In the genomic region with DNA sequence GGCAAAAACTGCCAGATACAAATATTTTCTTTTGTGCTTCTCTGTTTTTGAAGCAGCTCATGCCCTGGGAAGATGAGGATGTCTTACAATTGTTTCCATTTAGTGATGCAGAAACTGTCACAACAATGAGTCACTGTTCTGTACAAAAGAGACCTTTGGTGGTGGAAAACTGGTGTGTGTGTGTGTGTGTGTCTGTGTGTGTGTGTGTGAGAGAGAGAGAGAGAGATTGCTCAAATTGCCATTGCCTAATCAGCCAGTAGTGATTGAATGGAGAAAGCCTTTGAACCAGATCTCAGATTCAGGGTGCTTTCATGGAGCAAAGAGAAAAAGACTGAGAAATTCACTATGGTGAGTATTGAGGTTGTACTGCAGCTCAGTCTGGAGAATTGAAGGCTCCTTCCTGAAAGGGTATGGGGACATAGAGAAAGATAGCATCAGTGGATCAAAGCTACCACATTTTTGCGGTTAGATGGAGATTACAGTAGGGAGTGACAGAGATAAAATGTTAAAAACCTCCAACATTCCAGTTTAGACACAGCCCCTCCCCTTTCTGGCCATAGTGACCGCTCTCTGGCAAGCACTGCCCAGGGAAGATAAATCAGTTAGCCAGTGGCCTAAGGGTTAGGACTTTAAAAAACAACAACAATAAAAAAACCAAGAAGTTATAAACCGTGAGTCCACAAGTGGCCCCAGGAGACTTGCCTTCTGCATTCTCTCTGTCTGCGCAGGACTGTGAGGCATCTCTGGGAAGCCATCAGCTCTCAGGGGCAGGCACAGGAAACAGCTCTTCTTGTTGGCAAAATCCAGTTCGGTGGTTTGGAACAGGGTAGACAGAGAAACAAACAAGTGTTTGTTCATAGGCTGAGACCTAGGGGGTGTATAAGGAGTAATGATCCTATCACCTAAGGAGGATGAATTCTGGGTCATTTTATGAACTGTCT, we compare ENCODE assay signal across 1 cellular context.
TF ChIP-seq lines count a peak whose summit lies in the region.

No MANE protein-coding gene starts in this region.

TF ChIP-seq in GM23338, 12 proteins besides CTCF, POLR2A, EP300 and RAD21 (continued from another document):
- TF ChIP-seq, protein P1, sequence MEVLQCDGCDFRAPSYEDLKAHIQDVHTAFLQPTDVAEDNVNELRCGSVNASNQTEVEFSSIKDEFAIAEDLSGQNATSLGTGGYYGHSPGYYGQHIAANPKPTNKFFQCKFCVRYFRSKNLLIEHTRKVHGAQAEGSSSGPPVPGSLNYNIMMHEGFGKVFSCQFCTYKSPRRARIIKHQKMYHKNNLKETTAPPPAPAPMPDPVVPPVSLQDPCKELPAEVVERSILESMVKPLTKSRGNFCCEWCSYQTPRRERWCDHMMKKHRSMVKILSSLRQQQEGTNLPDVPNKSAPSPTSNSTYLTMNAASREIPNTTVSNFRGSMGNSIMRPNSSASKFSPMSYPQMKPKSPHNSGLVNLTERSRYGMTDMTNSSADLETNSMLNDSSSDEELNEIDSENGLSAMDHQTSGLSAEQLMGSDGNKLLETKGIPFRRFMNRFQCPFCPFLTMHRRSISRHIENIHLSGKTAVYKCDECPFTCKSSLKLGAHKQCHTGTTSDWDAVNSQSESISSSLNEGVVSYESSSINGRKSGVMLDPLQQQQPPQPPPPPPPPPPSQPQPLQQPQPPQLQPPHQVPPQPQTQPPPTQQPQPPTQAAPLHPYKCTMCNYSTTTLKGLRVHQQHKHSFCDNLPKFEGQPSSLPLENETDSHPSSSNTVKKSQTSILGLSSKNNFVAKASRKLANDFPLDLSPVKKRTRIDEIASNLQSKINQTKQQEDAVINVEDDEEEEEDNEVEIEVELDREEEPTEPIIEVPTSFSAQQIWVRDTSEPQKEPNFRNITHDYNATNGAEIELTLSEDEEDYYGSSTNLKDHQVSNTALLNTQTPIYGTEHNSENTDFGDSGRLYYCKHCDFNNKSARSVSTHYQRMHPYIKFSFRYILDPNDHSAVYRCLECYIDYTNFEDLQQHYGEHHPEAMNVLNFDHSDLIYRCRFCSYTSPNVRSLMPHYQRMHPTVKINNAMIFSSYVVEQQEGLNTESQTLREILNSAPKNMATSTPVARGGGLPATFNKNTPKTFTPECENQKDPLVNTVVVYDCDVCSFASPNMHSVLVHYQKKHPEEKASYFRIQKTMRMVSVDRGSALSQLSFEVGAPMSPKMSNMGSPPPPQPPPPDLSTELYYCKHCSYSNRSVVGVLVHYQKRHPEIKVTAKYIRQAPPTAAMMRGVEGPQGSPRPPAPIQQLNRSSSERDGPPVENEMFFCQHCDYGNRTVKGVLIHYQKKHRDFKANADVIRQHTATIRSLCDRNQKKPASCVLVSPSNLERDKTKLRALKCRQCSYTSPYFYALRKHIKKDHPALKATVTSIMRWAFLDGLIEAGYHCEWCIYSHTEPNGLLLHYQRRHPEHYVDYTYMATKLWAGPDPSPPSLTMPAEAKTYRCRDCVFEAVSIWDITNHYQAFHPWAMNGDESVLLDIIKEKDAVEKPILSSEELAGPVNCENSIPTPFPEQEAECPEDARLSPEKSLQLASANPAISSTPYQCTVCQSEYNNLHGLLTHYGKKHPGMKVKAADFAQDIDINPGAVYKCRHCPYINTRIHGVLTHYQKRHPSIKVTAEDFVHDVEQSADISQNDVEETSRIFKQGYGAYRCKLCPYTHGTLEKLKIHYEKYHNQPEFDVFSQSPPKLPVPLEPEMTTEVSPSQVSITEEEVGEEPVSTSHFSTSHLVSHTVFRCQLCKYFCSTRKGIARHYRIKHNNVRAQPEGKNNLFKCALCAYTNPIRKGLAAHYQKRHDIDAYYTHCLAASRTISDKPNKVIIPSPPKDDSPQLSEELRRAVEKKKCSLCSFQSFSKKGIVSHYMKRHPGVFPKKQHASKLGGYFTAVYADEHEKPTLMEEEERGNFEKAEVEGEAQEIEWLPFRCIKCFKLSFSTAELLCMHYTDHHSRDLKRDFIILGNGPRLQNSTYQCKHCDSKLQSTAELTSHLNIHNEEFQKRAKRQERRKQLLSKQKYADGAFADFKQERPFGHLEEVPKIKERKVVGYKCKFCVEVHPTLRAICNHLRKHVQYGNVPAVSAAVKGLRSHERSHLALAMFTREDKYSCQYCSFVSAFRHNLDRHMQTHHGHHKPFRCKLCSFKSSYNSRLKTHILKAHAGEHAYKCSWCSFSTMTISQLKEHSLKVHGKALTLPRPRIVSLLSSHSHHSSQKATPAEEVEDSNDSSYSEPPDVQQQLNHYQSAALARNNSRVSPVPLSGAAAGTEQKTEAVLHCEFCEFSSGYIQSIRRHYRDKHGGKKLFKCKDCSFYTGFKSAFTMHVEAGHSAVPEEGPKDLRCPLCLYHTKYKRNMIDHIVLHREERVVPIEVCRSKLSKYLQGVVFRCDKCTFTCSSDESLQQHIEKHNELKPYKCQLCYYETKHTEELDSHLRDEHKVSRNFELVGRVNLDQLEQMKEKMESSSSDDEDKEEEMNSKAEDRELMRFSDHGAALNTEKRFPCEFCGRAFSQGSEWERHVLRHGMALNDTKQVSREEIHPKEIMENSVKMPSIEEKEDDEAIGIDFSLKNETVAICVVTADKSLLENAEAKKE (CRISPR knock-in tag; IDR thresholded peaks at IDR 0.05) = no peak
- TF ChIP-seq, protein P2, sequence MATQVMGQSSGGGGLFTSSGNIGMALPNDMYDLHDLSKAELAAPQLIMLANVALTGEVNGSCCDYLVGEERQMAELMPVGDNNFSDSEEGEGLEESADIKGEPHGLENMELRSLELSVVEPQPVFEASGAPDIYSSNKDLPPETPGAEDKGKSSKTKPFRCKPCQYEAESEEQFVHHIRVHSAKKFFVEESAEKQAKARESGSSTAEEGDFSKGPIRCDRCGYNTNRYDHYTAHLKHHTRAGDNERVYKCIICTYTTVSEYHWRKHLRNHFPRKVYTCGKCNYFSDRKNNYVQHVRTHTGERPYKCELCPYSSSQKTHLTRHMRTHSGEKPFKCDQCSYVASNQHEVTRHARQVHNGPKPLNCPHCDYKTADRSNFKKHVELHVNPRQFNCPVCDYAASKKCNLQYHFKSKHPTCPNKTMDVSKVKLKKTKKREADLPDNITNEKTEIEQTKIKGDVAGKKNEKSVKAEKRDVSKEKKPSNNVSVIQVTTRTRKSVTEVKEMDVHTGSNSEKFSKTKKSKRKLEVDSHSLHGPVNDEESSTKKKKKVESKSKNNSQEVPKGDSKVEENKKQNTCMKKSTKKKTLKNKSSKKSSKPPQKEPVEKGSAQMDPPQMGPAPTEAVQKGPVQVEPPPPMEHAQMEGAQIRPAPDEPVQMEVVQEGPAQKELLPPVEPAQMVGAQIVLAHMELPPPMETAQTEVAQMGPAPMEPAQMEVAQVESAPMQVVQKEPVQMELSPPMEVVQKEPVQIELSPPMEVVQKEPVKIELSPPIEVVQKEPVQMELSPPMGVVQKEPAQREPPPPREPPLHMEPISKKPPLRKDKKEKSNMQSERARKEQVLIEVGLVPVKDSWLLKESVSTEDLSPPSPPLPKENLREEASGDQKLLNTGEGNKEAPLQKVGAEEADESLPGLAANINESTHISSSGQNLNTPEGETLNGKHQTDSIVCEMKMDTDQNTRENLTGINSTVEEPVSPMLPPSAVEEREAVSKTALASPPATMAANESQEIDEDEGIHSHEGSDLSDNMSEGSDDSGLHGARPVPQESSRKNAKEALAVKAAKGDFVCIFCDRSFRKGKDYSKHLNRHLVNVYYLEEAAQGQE (IDR thresholded peaks at IDR 0.05; ENCODE audit: unreplicated experiment) = no peak
- no peak for TF ChIP-seq CREB1 (CRISPR knock-in tag; IDR thresholded peaks at IDR 0.05; ENCODE audit: low read depth)
